11 cellular contexts compared by ENCODE assay signal in genomic region chr6:129317931-129318820, GRCh38.
A peak's percentile ranks its signal among the peaks of the same experiment; 100 is the strongest.
DNase-seq lines count a peak whose midpoint lies in the region; ATAC-seq and TF ChIP-seq lines count a peak whose summit lies in the region.
"Had no signal": no experiment of that assay in that cellular context is flagged by ENCODE, and none has a peak within 500 bp of the region (broad histone marks: within the 10 kb centered on the region; RNA-seq: fewer than 3 reads in every experiment).

No MANE protein-coding gene starts in this region.

- ATAC-seq in GM18867 (IDR thresholded peaks at IDR 0.05; ENCODE audit: unreplicated experiment), result no peak
- no peak for ATAC-seq in GM18870 (IDR thresholded peaks at IDR 0.05; ENCODE audit: unreplicated experiment)
- no peak for ATAC-seq in GM21737 (IDR thresholded peaks at IDR 0.05; ENCODE audit: unreplicated experiment)

- no peak overlapping the region for H3K4me3 ChIP-seq in cardiac fibroblast (replicated peaks in 1 of 2; ENCODE audit: low read depth in 2 of 2, low read length in 2 of 2)

- no peak for TF ChIP-seq CTCF in cardiac fibroblast (IDR thresholded peaks at IDR 0.05; ENCODE audit: low read depth, low read length)

- peak; percentile 43 for DNase-seq in DMS53 (lab: John Stamatoyannopoulos, UW)
- peak; percentile 99 for DNase-seq in M059J (ENCODE audit: low read depth)
- DNase-seq in cardiac fibroblast (ENCODE audit: low read depth in 2 of 2), result peak; percentile 72 to 75
- peak; percentile 59 for DNase-seq in kidney tubule cell (ENCODE audit: low spot score)
- no peak for DNase-seq in D341Med (ENCODE audit: low spot score)
- DNase-seq: DMS79 treated with DMSO at 0.1 percent for 48 hours, NCI-H2171, occipital lobe had no signal
